3 cellular contexts compared by ENCODE assay signal in the genomic region with DNA sequence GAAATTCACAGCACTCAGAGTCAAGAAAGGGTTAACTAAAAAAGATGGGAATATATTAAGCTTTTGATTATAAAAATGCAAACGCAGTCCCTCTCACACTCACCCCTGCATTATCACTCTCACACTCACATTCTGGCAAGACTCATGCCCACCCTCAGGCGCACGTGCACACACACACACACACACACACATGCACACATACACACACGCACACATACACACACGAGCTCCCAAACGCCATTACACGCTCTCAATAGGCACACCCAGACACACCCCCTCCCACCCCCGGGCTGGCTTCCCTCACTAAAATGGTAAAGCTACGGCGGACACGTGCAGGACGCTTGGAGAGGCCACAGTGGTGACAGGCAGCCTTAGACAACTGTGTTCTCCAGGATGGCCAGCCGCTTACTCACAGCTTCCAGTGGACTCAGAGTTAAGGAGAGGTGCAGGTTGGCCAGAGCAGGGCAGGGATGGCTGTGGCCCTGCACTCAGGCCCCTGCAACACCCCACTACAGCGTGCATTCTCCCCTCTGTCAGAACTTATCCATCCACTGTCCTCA.
A peak's percentile ranks its signal among the peaks of the same experiment; 100 is the strongest.
TF ChIP-seq lines count a peak whose summit lies in the region.

No MANE protein-coding gene starts in this region.

TF ChIP-seq in IMR-90, 13 proteins besides CTCF, POLR2A, EP300 and RAD21:
- TF ChIP-seq BHLHE40 (IDR thresholded peaks at IDR 0.05; ENCODE audit: low read depth, low read length) (peak; percentile 79), RFX5 (IDR thresholded peaks at IDR 0.05; ENCODE audit: low read depth, low read length) (no peak), MXI1 (IDR thresholded peaks at IDR 0.05; ENCODE audit: borderline replicate concordance, low read depth, low read length) (0 out of 2 replicates have a peak, but pooled peaks have one; percentile 41), MAZ (IDR thresholded peaks at IDR 0.05; ENCODE audit: borderline replicate concordance, low read depth, low read length) (no peak)

TF ChIP-seq in K562, 482 proteins besides CTCF, POLR2A, EP300 and RAD21:
- TF ChIP-seq HDAC1 (IDR thresholded peaks at IDR 0.05) = 0 out of 4 replicates have a peak, but pooled peaks of 1 of the 2 experiments have one; percentile 29
- TF ChIP-seq BHLHE40 (IDR thresholded peaks at IDR 0.05; ENCODE audit: low read length) = peak; percentile 67
- TF ChIP-seq, protein P1, sequence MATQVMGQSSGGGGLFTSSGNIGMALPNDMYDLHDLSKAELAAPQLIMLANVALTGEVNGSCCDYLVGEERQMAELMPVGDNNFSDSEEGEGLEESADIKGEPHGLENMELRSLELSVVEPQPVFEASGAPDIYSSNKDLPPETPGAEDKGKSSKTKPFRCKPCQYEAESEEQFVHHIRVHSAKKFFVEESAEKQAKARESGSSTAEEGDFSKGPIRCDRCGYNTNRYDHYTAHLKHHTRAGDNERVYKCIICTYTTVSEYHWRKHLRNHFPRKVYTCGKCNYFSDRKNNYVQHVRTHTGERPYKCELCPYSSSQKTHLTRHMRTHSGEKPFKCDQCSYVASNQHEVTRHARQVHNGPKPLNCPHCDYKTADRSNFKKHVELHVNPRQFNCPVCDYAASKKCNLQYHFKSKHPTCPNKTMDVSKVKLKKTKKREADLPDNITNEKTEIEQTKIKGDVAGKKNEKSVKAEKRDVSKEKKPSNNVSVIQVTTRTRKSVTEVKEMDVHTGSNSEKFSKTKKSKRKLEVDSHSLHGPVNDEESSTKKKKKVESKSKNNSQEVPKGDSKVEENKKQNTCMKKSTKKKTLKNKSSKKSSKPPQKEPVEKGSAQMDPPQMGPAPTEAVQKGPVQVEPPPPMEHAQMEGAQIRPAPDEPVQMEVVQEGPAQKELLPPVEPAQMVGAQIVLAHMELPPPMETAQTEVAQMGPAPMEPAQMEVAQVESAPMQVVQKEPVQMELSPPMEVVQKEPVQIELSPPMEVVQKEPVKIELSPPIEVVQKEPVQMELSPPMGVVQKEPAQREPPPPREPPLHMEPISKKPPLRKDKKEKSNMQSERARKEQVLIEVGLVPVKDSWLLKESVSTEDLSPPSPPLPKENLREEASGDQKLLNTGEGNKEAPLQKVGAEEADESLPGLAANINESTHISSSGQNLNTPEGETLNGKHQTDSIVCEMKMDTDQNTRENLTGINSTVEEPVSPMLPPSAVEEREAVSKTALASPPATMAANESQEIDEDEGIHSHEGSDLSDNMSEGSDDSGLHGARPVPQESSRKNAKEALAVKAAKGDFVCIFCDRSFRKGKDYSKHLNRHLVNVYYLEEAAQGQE (CRISPR knock-in tag; IDR thresholded peaks at IDR 0.05; ENCODE audit: low read depth) = no peak
- TF ChIP-seq CXXC5 (CRISPR knock-in tag; IDR thresholded peaks at IDR 0.05) = no peak
- TF ChIP-seq, protein P2, sequence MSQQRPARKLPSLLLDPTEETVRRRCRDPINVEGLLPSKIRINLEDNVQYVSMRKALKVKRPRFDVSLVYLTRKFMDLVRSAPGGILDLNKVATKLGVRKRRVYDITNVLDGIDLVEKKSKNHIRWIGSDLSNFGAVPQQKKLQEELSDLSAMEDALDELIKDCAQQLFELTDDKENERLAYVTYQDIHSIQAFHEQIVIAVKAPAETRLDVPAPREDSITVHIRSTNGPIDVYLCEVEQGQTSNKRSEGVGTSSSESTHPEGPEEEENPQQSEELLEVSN (IDR thresholded peaks at IDR 0.05; ENCODE audit: borderline replicate concordance in 1 of 2, extremely low read depth in 1 of 2, insufficient read depth in 1 of 2, insufficient read length in 1 of 2, low read depth in 1 of 2, low read length in 1 of 2, poor library complexity in 1 of 2, severe bottlenecking in 1 of 2) = peak in 1 of 2 experiments; percentile 31
- 0 out of 2 replicates have a peak, but pooled peaks have one; percentile 16 for TF ChIP-seq EGR1 (conservative IDR thresholded peaks at IDR 0.05)
- TF ChIP-seq, protein P3, sequence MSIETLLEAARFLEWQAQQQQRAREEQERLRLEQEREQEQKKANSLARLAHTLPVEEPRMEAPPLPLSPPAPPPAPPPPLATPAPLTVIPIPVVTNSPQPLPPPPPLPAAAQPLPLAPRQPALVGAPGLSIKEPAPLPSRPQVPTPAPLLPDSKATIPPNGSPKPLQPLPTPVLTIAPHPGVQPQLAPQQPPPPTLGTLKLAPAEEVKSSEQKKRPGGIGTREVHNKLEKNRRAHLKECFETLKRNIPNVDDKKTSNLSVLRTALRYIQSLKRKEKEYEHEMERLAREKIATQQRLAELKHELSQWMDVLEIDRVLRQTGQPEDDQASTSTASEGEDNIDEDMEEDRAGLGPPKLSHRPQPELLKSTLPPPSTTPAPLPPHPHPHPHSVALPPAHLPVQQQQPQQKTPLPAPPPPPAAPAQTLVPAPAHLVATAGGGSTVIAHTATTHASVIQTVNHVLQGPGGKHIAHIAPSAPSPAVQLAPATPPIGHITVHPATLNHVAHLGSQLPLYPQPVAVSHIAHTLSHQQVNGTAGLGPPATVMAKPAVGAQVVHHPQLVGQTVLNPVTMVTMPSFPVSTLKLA (conservative IDR thresholded peaks at IDR 0.05) = peak in 1 of 2 experiments; percentile 50; a peak in 2 of 4 replicates
- TF ChIP-seq CSDE1 (IDR thresholded peaks at IDR 0.05) = no peak
- TF ChIP-seq, protein P4, sequence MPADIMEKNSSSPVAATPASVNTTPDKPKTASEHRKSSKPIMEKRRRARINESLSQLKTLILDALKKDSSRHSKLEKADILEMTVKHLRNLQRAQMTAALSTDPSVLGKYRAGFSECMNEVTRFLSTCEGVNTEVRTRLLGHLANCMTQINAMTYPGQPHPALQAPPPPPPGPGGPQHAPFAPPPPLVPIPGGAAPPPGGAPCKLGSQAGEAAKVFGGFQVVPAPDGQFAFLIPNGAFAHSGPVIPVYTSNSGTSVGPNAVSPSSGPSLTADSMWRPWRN (IDR thresholded peaks at IDR 0.05; ENCODE audit: low read depth) = no peak

TF ChIP-seq in HepG2, 621 proteins besides CTCF, POLR2A, EP300 and RAD21:
- TF ChIP-seq, protein P3 (IDR thresholded peaks at IDR 0.05) = peak; percentile 53; the same call in 1 of the 2 replicates
- TF ChIP-seq KMT2A (CRISPR knock-in tag; IDR thresholded peaks at IDR 0.05) (no peak), NFYC (CRISPR knock-in tag; IDR thresholded peaks at IDR 0.05) (no peak)
